ENCODE assay signal across 1 cellular context in the genomic region with DNA sequence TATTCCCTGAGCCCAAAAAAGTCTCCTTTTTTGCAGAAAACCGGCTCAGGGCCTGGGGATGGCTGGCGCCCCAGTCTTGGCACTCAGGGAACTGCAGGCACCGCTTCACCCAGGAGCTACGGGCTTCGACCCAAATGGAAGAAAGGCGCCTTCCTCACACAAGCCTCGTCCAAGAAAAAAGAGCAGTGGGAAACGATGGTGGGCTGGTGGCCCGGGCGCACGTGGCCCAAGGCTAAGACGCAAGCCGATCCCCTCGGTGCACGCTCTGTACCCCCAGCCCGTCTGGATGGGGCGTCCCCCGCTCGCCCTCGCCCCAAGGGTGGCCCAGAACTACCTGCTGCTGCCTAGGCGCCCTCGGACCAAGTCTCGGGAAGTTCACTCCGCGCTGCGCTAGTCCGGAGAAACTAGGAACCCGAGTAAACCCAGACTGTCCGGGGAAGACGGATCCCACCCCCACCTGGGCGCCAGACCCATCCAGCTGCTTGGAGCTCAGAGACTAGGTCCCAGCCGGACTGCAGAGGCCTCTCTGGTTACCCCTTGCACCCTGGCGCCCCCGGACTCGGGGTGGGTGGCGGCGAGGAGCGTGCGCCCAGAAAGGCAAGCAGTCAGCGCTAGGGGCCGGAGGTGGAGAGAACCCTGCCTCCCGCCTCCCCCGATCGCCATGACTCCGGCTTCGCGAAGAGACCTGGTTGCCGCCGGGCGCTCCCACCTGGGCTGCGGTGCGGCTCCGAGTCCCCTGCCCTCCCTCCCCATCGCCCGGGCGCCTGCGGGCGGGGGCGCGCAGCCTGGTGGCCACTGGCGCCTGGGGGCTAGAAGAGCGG.
TF ChIP-seq lines count a peak whose summit lies in the region.

No MANE protein-coding gene starts in this region.

TF ChIP-seq in WTC11, 78 proteins besides CTCF, POLR2A, EP300 and RAD21 (continued from another document and continues in another):
- TF ChIP-seq, protein P1, sequence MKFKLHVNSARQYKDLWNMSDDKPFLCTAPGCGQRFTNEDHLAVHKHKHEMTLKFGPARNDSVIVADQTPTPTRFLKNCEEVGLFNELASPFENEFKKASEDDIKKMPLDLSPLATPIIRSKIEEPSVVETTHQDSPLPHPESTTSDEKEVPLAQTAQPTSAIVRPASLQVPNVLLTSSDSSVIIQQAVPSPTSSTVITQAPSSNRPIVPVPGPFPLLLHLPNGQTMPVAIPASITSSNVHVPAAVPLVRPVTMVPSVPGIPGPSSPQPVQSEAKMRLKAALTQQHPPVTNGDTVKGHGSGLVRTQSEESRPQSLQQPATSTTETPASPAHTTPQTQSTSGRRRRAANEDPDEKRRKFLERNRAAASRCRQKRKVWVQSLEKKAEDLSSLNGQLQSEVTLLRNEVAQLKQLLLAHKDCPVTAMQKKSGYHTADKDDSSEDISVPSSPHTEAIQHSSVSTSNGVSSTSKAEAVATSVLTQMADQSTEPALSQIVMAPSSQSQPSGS (CRISPR knock-in tag; IDR thresholded peaks at IDR 0.05; ENCODE audit: borderline replicate concordance, low read depth) = no peak
- TF ChIP-seq, protein P2, sequence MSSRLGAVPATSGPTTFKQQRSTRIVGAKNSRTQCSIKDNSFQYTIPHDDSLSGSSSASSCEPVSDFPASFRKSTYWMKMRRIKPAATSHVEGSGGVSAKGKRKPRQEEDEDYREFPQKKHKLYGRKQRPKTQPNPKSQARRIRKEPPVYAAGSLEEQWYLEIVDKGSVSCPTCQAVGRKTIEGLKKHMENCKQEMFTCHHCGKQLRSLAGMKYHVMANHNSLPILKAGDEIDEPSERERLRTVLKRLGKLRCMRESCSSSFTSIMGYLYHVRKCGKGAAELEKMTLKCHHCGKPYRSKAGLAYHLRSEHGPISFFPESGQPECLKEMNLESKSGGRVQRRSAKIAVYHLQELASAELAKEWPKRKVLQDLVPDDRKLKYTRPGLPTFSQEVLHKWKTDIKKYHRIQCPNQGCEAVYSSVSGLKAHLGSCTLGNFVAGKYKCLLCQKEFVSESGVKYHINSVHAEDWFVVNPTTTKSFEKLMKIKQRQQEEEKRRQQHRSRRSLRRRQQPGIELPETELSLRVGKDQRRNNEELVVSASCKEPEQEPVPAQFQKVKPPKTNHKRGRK (CRISPR knock-in tag; IDR thresholded peaks at IDR 0.05; ENCODE audit: borderline replicate concordance) = no peak
- TF ChIP-seq FOXP1 (CRISPR knock-in tag; IDR thresholded peaks at IDR 0.05; ENCODE audit: borderline replicate concordance) = peak; percentile 35; the same call in 1 of the 2 replicates
- no peak for TF ChIP-seq ATF3 (CRISPR knock-in tag; conservative IDR thresholded peaks at IDR 0.05)
- no peak for TF ChIP-seq CDX4 (CRISPR knock-in tag; IDR thresholded peaks at IDR 0.05; ENCODE audit: borderline replicate concordance)
- no peak for TF ChIP-seq NR1H2 (CRISPR knock-in tag; IDR thresholded peaks at IDR 0.05)
- TF ChIP-seq ZNF138 (CRISPR knock-in tag; conservative IDR thresholded peaks at IDR 0.05) = no peak
- peak; percentile 44; the same call in 1 of the 2 replicates for TF ChIP-seq CREM (CRISPR knock-in tag; IDR thresholded peaks at IDR 0.05)
- TF ChIP-seq ELF4 (CRISPR knock-in tag; IDR thresholded peaks at IDR 0.05; ENCODE audit: low read depth) = no peak
- TF ChIP-seq GABPB1 (CRISPR knock-in tag; IDR thresholded peaks at IDR 0.05) = no peak
- TF ChIP-seq FOXJ3 (CRISPR knock-in tag; IDR thresholded peaks at IDR 0.05; ENCODE audit: borderline replicate concordance) = no peak
- peak; percentile 18; the same call in 1 of the 2 replicates for TF ChIP-seq TP53 (CRISPR knock-in tag; IDR thresholded peaks at IDR 0.05)
- no peak for TF ChIP-seq SP1 (CRISPR knock-in tag; conservative IDR thresholded peaks at IDR 0.05)
- TF ChIP-seq NR2C2 (CRISPR knock-in tag; IDR thresholded peaks at IDR 0.05) = no peak
- no peak for TF ChIP-seq ZSCAN18 (CRISPR knock-in tag; IDR thresholded peaks at IDR 0.05)
- no peak for TF ChIP-seq TEAD4 (CRISPR knock-in tag; IDR thresholded peaks at IDR 0.05)
- TF ChIP-seq, protein P3, sequence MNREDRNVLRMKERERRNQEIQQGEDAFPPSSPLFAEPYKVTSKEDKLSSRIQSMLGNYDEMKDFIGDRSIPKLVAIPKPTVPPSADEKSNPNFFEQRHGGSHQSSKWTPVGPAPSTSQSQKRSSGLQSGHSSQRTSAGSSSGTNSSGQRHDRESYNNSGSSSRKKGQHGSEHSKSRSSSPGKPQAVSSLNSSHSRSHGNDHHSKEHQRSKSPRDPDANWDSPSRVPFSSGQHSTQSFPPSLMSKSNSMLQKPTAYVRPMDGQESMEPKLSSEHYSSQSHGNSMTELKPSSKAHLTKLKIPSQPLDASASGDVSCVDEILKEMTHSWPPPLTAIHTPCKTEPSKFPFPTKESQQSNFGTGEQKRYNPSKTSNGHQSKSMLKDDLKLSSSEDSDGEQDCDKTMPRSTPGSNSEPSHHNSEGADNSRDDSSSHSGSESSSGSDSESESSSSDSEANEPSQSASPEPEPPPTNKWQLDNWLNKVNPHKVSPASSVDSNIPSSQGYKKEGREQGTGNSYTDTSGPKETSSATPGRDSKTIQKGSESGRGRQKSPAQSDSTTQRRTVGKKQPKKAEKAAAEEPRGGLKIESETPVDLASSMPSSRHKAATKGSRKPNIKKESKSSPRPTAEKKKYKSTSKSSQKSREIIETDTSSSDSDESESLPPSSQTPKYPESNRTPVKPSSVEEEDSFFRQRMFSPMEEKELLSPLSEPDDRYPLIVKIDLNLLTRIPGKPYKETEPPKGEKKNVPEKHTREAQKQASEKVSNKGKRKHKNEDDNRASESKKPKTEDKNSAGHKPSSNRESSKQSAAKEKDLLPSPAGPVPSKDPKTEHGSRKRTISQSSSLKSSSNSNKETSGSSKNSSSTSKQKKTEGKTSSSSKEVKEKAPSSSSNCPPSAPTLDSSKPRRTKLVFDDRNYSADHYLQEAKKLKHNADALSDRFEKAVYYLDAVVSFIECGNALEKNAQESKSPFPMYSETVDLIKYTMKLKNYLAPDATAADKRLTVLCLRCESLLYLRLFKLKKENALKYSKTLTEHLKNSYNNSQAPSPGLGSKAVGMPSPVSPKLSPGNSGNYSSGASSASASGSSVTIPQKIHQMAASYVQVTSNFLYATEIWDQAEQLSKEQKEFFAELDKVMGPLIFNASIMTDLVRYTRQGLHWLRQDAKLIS (CRISPR knock-in tag; IDR thresholded peaks at IDR 0.05; ENCODE audit: borderline replicate concordance) = no peak
- no peak for TF ChIP-seq ZNF219 (CRISPR knock-in tag; IDR thresholded peaks at IDR 0.05; ENCODE audit: borderline replicate concordance)
- TF ChIP-seq TEAD1 (CRISPR knock-in tag; IDR thresholded peaks at IDR 0.05) = no peak
- TF ChIP-seq RORB (CRISPR knock-in tag; IDR thresholded peaks at IDR 0.05) = no peak
- TF ChIP-seq GRHL2 (CRISPR knock-in tag; IDR thresholded peaks at IDR 0.05; ENCODE audit: insufficient replicate concordance, severe bottlenecking) = no peak
- TF ChIP-seq, protein P4, sequence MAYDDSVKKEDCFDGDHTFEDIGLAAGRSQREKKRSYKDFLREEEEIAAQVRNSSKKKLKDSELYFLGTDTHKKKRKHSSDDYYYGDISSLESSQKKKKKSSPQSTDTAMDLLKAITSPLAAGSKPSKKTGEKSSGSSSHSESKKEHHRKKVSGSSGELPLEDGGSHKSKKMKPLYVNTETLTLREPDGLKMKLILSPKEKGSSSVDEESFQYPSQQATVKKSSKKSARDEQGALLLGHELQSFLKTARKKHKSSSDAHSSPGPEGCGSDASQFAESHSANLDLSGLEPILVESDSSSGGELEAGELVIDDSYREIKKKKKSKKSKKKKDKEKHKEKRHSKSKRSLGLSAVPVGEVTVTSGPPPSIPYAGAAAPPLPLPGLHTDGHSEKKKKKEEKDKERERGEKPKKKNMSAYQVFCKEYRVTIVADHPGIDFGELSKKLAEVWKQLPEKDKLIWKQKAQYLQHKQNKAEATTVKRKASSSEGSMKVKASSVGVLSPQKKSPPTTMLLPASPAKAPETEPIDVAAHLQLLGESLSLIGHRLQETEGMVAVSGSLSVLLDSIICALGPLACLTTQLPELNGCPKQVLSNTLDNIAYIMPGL (CRISPR knock-in tag; IDR thresholded peaks at IDR 0.05) = peak; percentile 57; the same call in 1 of the 2 replicates
- no peak for TF ChIP-seq NFYB (CRISPR knock-in tag; conservative IDR thresholded peaks at IDR 0.05; ENCODE audit: low read depth)
- TF ChIP-seq ZNF425 (CRISPR knock-in tag; conservative IDR thresholded peaks at IDR 0.05) = no peak
- no peak for TF ChIP-seq ERG (CRISPR knock-in tag; IDR thresholded peaks at IDR 0.05)
- no peak for TF ChIP-seq ZNF263 (CRISPR knock-in tag; IDR thresholded peaks at IDR 0.05; ENCODE audit: low read depth)
- TF ChIP-seq ZNF281 (CRISPR knock-in tag; IDR thresholded peaks at IDR 0.05) = no peak
- TF ChIP-seq ZNF416 (CRISPR knock-in tag; IDR thresholded peaks at IDR 0.05) = no peak
- TF ChIP-seq, protein P5, sequence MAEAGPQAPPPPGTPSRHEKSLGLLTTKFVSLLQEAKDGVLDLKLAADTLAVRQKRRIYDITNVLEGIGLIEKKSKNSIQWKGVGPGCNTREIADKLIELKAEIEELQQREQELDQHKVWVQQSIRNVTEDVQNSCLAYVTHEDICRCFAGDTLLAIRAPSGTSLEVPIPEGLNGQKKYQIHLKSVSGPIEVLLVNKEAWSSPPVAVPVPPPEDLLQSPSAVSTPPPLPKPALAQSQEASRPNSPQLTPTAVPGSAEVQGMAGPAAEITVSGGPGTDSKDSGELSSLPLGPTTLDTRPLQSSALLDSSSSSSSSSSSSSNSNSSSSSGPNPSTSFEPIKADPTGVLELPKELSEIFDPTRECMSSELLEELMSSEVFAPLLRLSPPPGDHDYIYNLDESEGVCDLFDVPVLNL (CRISPR knock-in tag; IDR thresholded peaks at IDR 0.05; ENCODE audit: borderline replicate concordance, low read depth) = no peak
- TF ChIP-seq NFATC4 (CRISPR knock-in tag; IDR thresholded peaks at IDR 0.05) = no peak
- TF ChIP-seq, protein P6, sequence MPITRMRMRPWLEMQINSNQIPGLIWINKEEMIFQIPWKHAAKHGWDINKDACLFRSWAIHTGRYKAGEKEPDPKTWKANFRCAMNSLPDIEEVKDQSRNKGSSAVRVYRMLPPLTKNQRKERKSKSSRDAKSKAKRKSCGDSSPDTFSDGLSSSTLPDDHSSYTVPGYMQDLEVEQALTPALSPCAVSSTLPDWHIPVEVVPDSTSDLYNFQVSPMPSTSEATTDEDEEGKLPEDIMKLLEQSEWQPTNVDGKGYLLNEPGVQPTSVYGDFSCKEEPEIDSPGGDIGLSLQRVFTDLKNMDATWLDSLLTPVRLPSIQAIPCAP (CRISPR knock-in tag; IDR thresholded peaks at IDR 0.05) = no peak
- TF ChIP-seq KAT7 (CRISPR knock-in tag; IDR thresholded peaks at IDR 0.05; ENCODE audit: borderline replicate concordance) = peak; percentile 23; the same call in 1 of the 2 replicates
